ENCODE assay signal across 19 cellular contexts in genomic region chr9:92407818-92408217, GRCh38. TPM values are rescaled to one million over a fixed set of nuclear protein-coding genes. Genes with fewer than 3 reads are reported as not detected.
"Had no signal": no experiment of that assay in that cellular context is flagged by ENCODE, and none has a peak within 500 bp of the region (broad histone marks: within the 10 kb centered on the region; RNA-seq: fewer than 3 reads in every experiment).

No MANE protein-coding gene starts in this region.

- H3K9me3 ChIP-seq: esophagus squamous epithelium, gastrocnemius medialis, neutrophil, psoas muscle, right lobe of liver, transverse colon had no signal

- H3K27me3 ChIP-seq: esophagus squamous epithelium, gastrocnemius medialis, heart right ventricle, neutrophil, right lobe of liver, transverse colon had no signal

- H3K27ac ChIP-seq: gastrocnemius medialis, neutrophil, psoas muscle, right lobe of liver had no signal

- H3K4me1 ChIP-seq: psoas muscle, right lobe of liver had no signal

- H3K4me3 ChIP-seq: esophagus squamous epithelium, gastrocnemius medialis, heart right ventricle, psoas muscle, right lobe of liver, transverse colon had no signal

- DNase-seq: esophagus squamous epithelium; gastrocnemius medialis; heart right ventricle; hypothalamus; kidney glomerular epithelial cell; mammary epithelial cell; naive thymus-derived CD4-positive, alpha-beta T cell; psoas muscle; retina; right lobe of liver; stimulated activated CD4-positive, alpha-beta T cell treated with anti-CD3 and anti-CD28 coated beads, Interleukin-4, amount 100 ng/mL, for 24 hours; transverse colon had no signal

- H3K36me3 ChIP-seq: esophagus squamous epithelium, gastrocnemius medialis, heart right ventricle, neutrophil, right lobe of liver, transverse colon had no signal

- ATAC-seq: gastrocnemius medialis; heart right ventricle; left lobe of liver; naive thymus-derived CD4-positive, alpha-beta T cell; psoas muscle; right lobe of liver; stimulated activated memory B cell treated with anti-CD40 and anti-IgM and Interleukin-4, amounts not matched to agents 10 μg/mL and 1 μg/mL and 100 μg/mL, for 72 hours had no signal

RNA-seq across cellular contexts. Expression of gene OGN, which starts 3.4 kb away (rescaled TPM):
- total RNA-seq: epithelial cell of proximal tubule, fibroblast of villous mesenchyme, left lobe of liver, mammary epithelial cell had no signal
- polyA plus RNA-seq: mammary epithelial cell, neural cell had no signal

RNA-seq across cellular contexts. Expression of gene OMD, which starts 16.5 kb away (rescaled TPM):
- total RNA-seq: epithelial cell of proximal tubule; fibroblast of villous mesenchyme; mammary epithelial cell; mononuclear cell; naive thymus-derived CD4-positive, alpha-beta T cell had no signal
- polyA plus RNA-seq: mammary epithelial cell; naive thymus-derived CD4-positive, alpha-beta T cell; neural cell had no signal
